ENCODE assay signal across 1 cellular context in the genomic region with DNA sequence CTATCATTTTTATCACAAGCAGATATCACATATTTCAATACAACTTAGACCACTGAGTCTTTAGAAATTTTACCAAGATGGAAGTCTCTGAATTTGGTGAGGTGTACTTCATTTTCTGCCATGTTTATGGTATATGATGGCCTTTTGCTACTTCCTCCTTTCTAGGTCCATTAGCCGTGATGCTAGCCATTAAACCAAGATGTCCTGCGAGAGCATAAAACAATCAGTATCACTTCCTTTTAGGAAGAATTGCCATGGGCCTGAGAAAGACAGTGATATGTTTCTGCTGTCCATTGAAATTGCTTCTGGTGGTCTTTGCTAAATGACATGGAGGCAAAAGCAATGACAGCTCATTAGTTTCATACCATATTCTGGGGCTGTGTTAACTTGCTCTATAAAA.
TF ChIP-seq lines count a peak whose summit lies in the region.

No MANE protein-coding gene starts in this region.

TF ChIP-seq in H1, 55 proteins besides CTCF, POLR2A, EP300 and RAD21:
- TF ChIP-seq, protein P1, sequence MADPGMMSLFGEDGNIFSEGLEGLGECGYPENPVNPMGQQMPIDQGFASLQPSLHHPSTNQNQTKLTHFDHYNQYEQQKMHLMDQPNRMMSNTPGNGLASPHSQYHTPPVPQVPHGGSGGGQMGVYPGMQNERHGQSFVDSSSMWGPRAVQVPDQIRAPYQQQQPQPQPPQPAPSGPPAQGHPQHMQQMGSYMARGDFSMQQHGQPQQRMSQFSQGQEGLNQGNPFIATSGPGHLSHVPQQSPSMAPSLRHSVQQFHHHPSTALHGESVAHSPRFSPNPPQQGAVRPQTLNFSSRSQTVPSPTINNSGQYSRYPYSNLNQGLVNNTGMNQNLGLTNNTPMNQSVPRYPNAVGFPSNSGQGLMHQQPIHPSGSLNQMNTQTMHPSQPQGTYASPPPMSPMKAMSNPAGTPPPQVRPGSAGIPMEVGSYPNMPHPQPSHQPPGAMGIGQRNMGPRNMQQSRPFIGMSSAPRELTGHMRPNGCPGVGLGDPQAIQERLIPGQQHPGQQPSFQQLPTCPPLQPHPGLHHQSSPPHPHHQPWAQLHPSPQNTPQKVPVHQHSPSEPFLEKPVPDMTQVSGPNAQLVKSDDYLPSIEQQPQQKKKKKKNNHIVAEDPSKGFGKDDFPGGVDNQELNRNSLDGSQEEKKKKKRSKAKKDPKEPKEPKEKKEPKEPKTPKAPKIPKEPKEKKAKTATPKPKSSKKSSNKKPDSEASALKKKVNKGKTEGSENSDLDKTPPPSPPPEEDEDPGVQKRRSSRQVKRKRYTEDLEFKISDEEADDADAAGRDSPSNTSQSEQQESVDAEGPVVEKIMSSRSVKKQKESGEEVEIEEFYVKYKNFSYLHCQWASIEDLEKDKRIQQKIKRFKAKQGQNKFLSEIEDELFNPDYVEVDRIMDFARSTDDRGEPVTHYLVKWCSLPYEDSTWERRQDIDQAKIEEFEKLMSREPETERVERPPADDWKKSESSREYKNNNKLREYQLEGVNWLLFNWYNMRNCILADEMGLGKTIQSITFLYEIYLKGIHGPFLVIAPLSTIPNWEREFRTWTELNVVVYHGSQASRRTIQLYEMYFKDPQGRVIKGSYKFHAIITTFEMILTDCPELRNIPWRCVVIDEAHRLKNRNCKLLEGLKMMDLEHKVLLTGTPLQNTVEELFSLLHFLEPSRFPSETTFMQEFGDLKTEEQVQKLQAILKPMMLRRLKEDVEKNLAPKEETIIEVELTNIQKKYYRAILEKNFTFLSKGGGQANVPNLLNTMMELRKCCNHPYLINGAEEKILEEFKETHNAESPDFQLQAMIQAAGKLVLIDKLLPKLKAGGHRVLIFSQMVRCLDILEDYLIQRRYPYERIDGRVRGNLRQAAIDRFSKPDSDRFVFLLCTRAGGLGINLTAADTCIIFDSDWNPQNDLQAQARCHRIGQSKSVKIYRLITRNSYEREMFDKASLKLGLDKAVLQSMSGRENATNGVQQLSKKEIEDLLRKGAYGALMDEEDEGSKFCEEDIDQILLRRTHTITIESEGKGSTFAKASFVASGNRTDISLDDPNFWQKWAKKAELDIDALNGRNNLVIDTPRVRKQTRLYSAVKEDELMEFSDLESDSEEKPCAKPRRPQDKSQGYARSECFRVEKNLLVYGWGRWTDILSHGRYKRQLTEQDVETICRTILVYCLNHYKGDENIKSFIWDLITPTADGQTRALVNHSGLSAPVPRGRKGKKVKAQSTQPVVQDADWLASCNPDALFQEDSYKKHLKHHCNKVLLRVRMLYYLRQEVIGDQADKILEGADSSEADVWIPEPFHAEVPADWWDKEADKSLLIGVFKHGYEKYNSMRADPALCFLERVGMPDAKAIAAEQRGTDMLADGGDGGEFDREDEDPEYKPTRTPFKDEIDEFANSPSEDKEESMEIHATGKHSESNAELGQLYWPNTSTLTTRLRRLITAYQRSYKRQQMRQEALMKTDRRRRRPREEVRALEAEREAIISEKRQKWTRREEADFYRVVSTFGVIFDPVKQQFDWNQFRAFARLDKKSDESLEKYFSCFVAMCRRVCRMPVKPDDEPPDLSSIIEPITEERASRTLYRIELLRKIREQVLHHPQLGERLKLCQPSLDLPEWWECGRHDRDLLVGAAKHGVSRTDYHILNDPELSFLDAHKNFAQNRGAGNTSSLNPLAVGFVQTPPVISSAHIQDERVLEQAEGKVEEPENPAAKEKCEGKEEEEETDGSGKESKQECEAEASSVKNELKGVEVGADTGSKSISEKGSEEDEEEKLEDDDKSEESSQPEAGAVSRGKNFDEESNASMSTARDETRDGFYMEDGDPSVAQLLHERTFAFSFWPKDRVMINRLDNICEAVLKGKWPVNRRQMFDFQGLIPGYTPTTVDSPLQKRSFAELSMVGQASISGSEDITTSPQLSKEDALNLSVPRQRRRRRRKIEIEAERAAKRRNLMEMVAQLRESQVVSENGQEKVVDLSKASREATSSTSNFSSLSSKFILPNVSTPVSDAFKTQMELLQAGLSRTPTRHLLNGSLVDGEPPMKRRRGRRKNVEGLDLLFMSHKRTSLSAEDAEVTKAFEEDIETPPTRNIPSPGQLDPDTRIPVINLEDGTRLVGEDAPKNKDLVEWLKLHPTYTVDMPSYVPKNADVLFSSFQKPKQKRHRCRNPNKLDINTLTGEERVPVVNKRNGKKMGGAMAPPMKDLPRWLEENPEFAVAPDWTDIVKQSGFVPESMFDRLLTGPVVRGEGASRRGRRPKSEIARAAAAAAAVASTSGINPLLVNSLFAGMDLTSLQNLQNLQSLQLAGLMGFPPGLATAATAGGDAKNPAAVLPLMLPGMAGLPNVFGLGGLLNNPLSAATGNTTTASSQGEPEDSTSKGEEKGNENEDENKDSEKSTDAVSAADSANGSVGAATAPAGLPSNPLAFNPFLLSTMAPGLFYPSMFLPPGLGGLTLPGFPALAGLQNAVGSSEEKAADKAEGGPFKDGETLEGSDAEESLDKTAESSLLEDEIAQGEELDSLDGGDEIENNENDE (IDR thresholded peaks at IDR 0.05; ENCODE audit: insufficient replicate concordance, low read length): no peak
- TF ChIP-seq CBX8 (IDR thresholded peaks at IDR 0.05; ENCODE audit: borderline replicate concordance, low read depth, low read length): no peak
- no peak for TF ChIP-seq SP1 (IDR thresholded peaks at IDR 0.05; ENCODE audit: low read depth, low read length)
- TF ChIP-seq, protein P2, sequence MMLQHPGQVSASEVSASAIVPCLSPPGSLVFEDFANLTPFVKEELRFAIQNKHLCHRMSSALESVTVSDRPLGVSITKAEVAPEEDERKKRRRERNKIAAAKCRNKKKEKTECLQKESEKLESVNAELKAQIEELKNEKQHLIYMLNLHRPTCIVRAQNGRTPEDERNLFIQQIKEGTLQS (IDR thresholded peaks at IDR 0.05; ENCODE audit: insufficient read depth, low read depth, low read length): no peak
- TF ChIP-seq POLR2AphosphoS5 (IDR thresholded peaks at IDR 0.05; ENCODE audit: low read depth, low read length): no peak
- TF ChIP-seq CREB1 (IDR thresholded peaks at IDR 0.05): no peak
- no peak for TF ChIP-seq GTF2F1 (IDR thresholded peaks at IDR 0.05; ENCODE audit: borderline replicate concordance, low read depth, low read length)
- TF ChIP-seq CTBP2 (IDR thresholded peaks at IDR 0.05; ENCODE audit: borderline replicate concordance, insufficient read depth, insufficient read length, low read length): no peak
- no peak for TF ChIP-seq RNF2 (IDR thresholded peaks at IDR 0.05; ENCODE audit: borderline replicate concordance, low read depth, low read length, missing control alignments, poor library complexity, severe bottlenecking)
- no peak for TF ChIP-seq RBBP5 (IDR thresholded peaks at IDR 0.05; ENCODE audit: borderline replicate concordance, low read depth, low read length)
